In the genomic region with DNA sequence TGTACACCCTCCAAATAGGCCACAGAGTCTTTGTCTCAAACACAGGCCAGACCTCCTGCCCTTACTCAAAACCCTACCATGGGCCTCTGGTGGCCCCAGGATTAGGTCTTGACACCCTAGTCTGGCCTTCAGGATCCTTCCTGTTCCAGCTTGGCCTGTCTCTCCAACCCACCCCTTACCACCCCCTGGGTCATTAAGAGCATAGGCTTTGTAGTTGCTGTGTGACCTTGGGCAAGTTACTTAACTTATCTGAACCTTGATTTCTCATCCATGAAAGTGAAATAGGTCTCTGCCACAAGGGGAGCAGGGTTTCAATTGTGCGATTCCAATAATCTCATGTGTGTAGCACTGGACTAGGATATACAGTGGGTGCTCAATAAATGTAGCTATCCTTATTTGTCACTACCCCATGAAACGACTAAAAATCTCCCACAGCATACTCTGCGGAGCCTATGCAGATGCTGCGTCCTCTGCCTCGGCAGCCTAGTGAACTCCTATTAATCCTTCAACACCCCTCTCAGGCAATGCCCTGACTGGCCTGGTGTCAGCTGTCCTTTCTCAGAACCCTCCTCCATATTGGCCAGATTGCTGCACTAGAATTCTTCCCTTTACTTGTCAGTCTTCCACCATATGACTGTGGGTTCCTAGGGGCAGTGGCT, we compare ENCODE assay signal across 20 cellular contexts. TPM values are rescaled to one million over a fixed set of nuclear protein-coding genes. Genes with fewer than 3 reads are reported as not detected.
DNase-seq lines count a peak whose midpoint lies in the region; ATAC-seq, FAIRE-seq and TF ChIP-seq lines count a peak whose summit lies in the region.
"Had no signal": no experiment of that assay in that cellular context is flagged by ENCODE, and none has a peak within 500 bp of the region (broad histone marks: within the 10 kb centered on the region; RNA-seq: fewer than 3 reads in every experiment).

No MANE protein-coding gene starts in this region.

- CTCF ChIA-PET in HEK293 (lab: Yijun Ruan, JAX), result interaction anchor here (0.8 to 1.4 kb wide), 2 partner anchors 27 to 128 kb away, joined by 4 to 6 read pairs; no protein-coding TSS in a partner anchor

- H3K36me3 ChIP-seq in HEK293 (ENCODE audit: control insufficient read depth in 2 of 2, insufficient read depth in 1 of 2, low read length in 2 of 2) (no peaks in the 10 kb centered on the region), endodermal cell (ENCODE audit: control insufficient read depth, insufficient read depth, low read length) (no peaks in the 10 kb centered on the region)

- H3K9ac ChIP-seq in endodermal cell (ENCODE audit: extremely low read depth, low read length, poor library complexity, severe bottlenecking), result no peak overlapping the region

- DNase-seq in OCI-M1 (lab: John Stamatoyannopoulos, UW) (peak; percentile 31), endodermal cell (no peak), neural crest cell (ENCODE audit: low read depth, low spot score) (no peak), RCC 7860 (ENCODE audit: low spot score) (no peak)
- DNase-seq: CD8-positive, alpha-beta T cell; COR-L47; DMS153; DND-41; GDM1 had no signal

- H3K4me1 Mint-ChIP-seq in endodermal cell (peaks cover 24% of the 10 kb centered on the region), neural crest cell (peaks cover 26% of the 10 kb centered on the region)

- H3K4me3 ChIP-seq in HEK293 (ENCODE audit: low read depth, low read length) (no peak overlapping the region), endodermal cell (ENCODE audit: low read length) (no peak overlapping the region)

- H3K27me3 Mint-ChIP-seq in endodermal cell (ENCODE audit: insufficient read depth), result no peaks in the 10 kb centered on the region
- H3K27me3 Mint-ChIP-seq in neural crest cell (ENCODE audit: low read depth), result peaks cover 6% of the 10 kb centered on the region

- H3K9me3 Mint-ChIP-seq in endodermal cell (no peaks in the 10 kb centered on the region), neural crest cell (no peaks in the 10 kb centered on the region)
- H3K9me3 Mint-ChIP-seq: CD8-positive, alpha-beta T cell; IgD-negative memory B cell had no signal

- POLR2A ChIA-PET in HEK293 (lab: Yijun Ruan, JAX), result no interaction called here

- H3K4me1 ChIP-seq in HEK293 (ENCODE audit: control insufficient read depth, insufficient read depth, low read length), result no peaks in the 10 kb centered on the region
- H3K4me1 ChIP-seq in endodermal cell (ENCODE audit: control insufficient read depth, insufficient read depth, low read length), result peaks cover 7% of the 10 kb centered on the region

- H3K4me3 Mint-ChIP-seq in endodermal cell, result no peak overlapping the region
- no peak overlapping the region for H3K4me3 Mint-ChIP-seq in neural crest cell
- H3K4me3 Mint-ChIP-seq: CD14-positive monocyte; CD8-positive, alpha-beta T cell; IgD-negative memory B cell had no signal

- ATAC-seq in GM21447 (IDR thresholded peaks at IDR 0.05; ENCODE audit: unreplicated experiment), result no peak
- no peak for ATAC-seq in GM21786 (IDR thresholded peaks at IDR 0.05; ENCODE audit: unreplicated experiment)
- ATAC-seq: CD8-positive, alpha-beta T cell; HCT116 had no signal

- no peak for TF ChIP-seq CTCF in HEK293 (tag by site-specific recombination; IDR thresholded peaks at IDR 0.05)
- TF ChIP-seq CTCF in endodermal cell (conservative IDR thresholded peaks at IDR 0.05), result no peak
- TF ChIP-seq CTCF in neural crest cell (conservative IDR thresholded peaks at IDR 0.05), result no peak

- H3K27ac ChIP-seq in HEK293 (ENCODE audit: extremely low read depth, low read depth, low read length) (no peak overlapping the region), endodermal cell (ENCODE audit: low read depth, low read length) (no peak overlapping the region)

- WGBS in endodermal cell (ENCODE audit: insufficient coverage in 1 of 2, insufficient read length in 1 of 2), 2 experiments, result 94 to 95% methylated on average over 4 to 5 of the region's 5 CpGs

- no peak for FAIRE-seq in RCC 7860 (lab: Jason Lieb, UNC)
- FAIRE-seq: D721Med, GM12892, GM19239, H54 had no signal

- no peaks in the 10 kb centered on the region for H3K27me3 ChIP-seq in endodermal cell (ENCODE audit: control insufficient read depth, insufficient read depth, low read length, poor library complexity, severe bottlenecking)

- H3K9me3 ChIP-seq in HEK293 (ENCODE audit: control insufficient read depth, insufficient read depth, low read depth, low read length) (no peaks in the 10 kb centered on the region), endodermal cell (ENCODE audit: control insufficient read depth, low read length) (no peaks in the 10 kb centered on the region)

- H3K36me3 Mint-ChIP-seq in endodermal cell (ENCODE audit: low read depth) (no peaks in the 10 kb centered on the region), neural crest cell (ENCODE audit: low read depth) (no peaks in the 10 kb centered on the region)
- H3K36me3 Mint-ChIP-seq: CD14-positive monocyte; CD8-positive, alpha-beta T cell; IgD-negative memory B cell had no signal

- H3K27ac Mint-ChIP-seq in endodermal cell, result peak overlapping the region; percentile 33
- H3K27ac Mint-ChIP-seq in neural crest cell (ENCODE audit: unreplicated experiment), result peak overlapping the region; percentile 13
- H3K27ac Mint-ChIP-seq: CD8-positive, alpha-beta T cell; IgD-negative memory B cell had no signal

TF ChIP-seq in HEK293, 187 proteins besides CTCF, POLR2A, EP300 and RAD21:
- TF ChIP-seq ZBTB17 (tag by site-specific recombination; IDR thresholded peaks at IDR 0.05) (no peak), ZFP69B (tag by site-specific recombination; IDR thresholded peaks at IDR 0.05) (no peak), ZFP3 (tag by site-specific recombination; IDR thresholded peaks at IDR 0.05; ENCODE audit: low read depth) (peak; percentile 80)

RNA-seq across cellular contexts. Expression of a gene that starts 39.7 kb away (rescaled TPM):
- total RNA-seq in endodermal cell (10 to 100 TPM; 39.6 to 50.7 TPM), neural crest cell (52.3 and 53.6 TPM in 2 replicates)
- polyA plus RNA-seq in endodermal cell (2013, experiment 1 of 2), result 44.8 TPM
- 45.4 TPM for polyA plus RNA-seq in endodermal cell (2013, experiment 2 of 2)

RNA-seq across cellular contexts. Expression of a gene that starts 48.9 kb away (rescaled TPM):
- total RNA-seq in endodermal cell, result under 1 TPM; 0.18 to 0.24 TPM
- polyA plus RNA-seq in endodermal cell (2013, experiment 1 of 2), result 0.28 TPM
- polyA plus RNA-seq in endodermal cell (2013, experiment 2 of 2), result 0.41 TPM
- total RNA-seq in neural crest cell, result 0.26 TPM in 1 of 2 replicates, not detected in the other
- total RNA-seq: A673 had no signal
- polyA plus RNA-seq: CD14-positive monocyte had no signal
